ENCODE assay signal across 14 cellular contexts in the genomic region with DNA sequence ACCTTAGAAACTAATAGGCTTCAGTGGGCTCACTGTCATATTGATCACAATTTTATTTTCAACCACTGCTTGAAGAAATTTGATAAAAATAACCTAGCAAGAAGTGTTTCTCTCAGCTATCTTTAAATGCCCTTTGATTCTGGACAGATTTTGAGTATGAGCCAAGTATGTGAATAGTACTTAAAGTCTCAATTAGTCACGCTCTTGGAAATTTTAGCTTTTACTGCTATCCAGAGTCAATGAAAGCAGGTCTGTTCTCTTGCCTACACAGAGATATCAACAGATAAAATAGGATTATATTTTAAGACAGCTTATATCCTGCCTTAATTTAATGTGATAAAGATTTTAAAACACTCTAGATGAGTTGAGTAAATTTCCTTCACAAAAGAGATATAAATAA.
A peak's percentile ranks its signal among the peaks of the same experiment; 100 is the strongest.
DNase-seq lines count a peak whose midpoint lies in the region; FAIRE-seq and TF ChIP-seq lines count a peak whose summit lies in the region.
"Had no signal": no experiment of that assay in that cellular context is flagged by ENCODE, and none has a peak within 500 bp of the region (broad histone marks: within the 10 kb centered on the region; RNA-seq: fewer than 3 reads in every experiment).

No MANE protein-coding gene starts in this region.

- FAIRE-seq in D721Med (lab: Jason Lieb, UNC) = peak; percentile 89
- FAIRE-seq: H1 had no signal

- H3K4me1 ChIP-seq in prostate gland (replicated peaks) = no peaks in the 10 kb centered on the region

- H3K4me3 ChIP-seq in astrocyte of the cerebellum (ENCODE audit: low read depth, low read length) = no peak overlapping the region
- no peak overlapping the region for H3K4me3 ChIP-seq in prostate gland

- WGBS in prostate gland = 41% methylated on average over 1 of the region's 1 CpG

- no peak overlapping the region for H3K27ac ChIP-seq in prostate gland

- TF ChIP-seq POLR2A in prostate gland (IDR thresholded peaks at IDR 0.05) = no peak

- H3K27me3 ChIP-seq in prostate gland (replicated peaks; ENCODE audit: insufficient read depth) = no peaks in the 10 kb centered on the region

- H3K9me3 ChIP-seq in prostate gland = no peaks in the 10 kb centered on the region

- TF ChIP-seq CTCF in D721Med (IDR thresholded peaks at IDR 0.05; ENCODE audit: insufficient read depth, missing control alignments) = no peak
- no peak for TF ChIP-seq CTCF in astrocyte of the cerebellum (IDR thresholded peaks at IDR 0.05; ENCODE audit: low read depth, low read length, missing control alignments)
- TF ChIP-seq CTCF in prostate gland (IDR thresholded peaks at IDR 0.05) = no peak

- in situ Hi-C loops in astrocyte of the cerebellum (cut with HindIII; ENCODE audit: low sequenced_read_pairs) = no loop called here

- DNase-seq in D721Med (ENCODE audit: insufficient read length, low spot score) (no peak), NCI-H1436 (lab: John Stamatoyannopoulos, UW) (peak; percentile 2), NCI-H345 treated with DMSO at 0.1 percent for 48 hours (lab: John Stamatoyannopoulos, UW; ENCODE audit: unreplicated experiment) (peak; percentile 13), astrocyte of the cerebellum (ENCODE audit: low read depth) (peak; percentile 49), mucosa of gallbladder (ENCODE audit: low spot score) (no peak), cerebellar nuclear complex (lab: John Stamatoyannopoulos, UW) (no peak), prostate gland (ENCODE audit: low spot score) (no peak)
- DNase-seq: CD4-positive, alpha-beta T cell; KBM-7; NCI-H1694 treated with DMSO at 0.1 percent for 48 hours; NCI-H526; RPMI8226; SIG-M5 had no signal

- H3K36me3 ChIP-seq in prostate gland = no peaks in the 10 kb centered on the region

- intact Hi-C loops in prostate gland (cut with DNase I) = no loop called here

Comparison
In these comparisons a context has a peak if more than half of its experiments do, and no peak if none do; other contexts are left out.
1. DNase-seq: peak in NCI-H1436 (single experiment), NCI-H345 treated with DMSO at 0.1 percent for 48 hours (single experiment) and astrocyte of the cerebellum (single experiment); none in D721Med (single experiment), mucosa of gallbladder (single experiment), cerebellar nuclear complex (0 of 2) and prostate gland (single experiment).